Comparison of ENCODE assay signal across 13 cellular contexts in genomic region chrX:23792861-23793553, GRCh38. TPM values are rescaled to one million over a fixed set of nuclear protein-coding genes. Genes with fewer than 3 reads are reported as not detected.
DNase-seq lines count a peak whose midpoint lies in the region; ATAC-seq and TF ChIP-seq lines count a peak whose summit lies in the region.
"Had no signal": no experiment of that assay in that cellular context is flagged by ENCODE, and none has a peak within 500 bp of the region (broad histone marks: within the 10 kb centered on the region; RNA-seq: fewer than 3 reads in every experiment).

No MANE protein-coding gene starts in this region.

- H3K27ac ChIP-seq in aorta (ENCODE audit: low read depth in 1 of 2, low read length in 2 of 2), result no peak overlapping the region
- H3K27ac ChIP-seq in colonic mucosa, result no peak overlapping the region
- H3K27ac ChIP-seq: brain microvascular endothelial cell had no signal

- DNase-seq in Calu3 (no peak), NCI-H128 (lab: John Stamatoyannopoulos, UW; ENCODE audit: unreplicated experiment) (peak; percentile 64), NCI-H524 treated with DMSO at 0.1 percent for 48 hours (lab: John Stamatoyannopoulos, UW) (peak; percentile 81), glutamatergic neuron (peak; percentile 22), cerebellar cortex (ENCODE audit: low spot score) (no peak), aorta (no peak), colonic mucosa (no peak)
- DNase-seq: activated CD4-positive, alpha-beta memory T cell treated with anti-CD3 and anti-CD28 coated beads, Interleukin-2, amount 10 ng/mL, durations not matched to agents 7 days and 5 days; activated effector memory CD4-positive, alpha-beta T cell treated with Interleukin-2 at 50 U/mL for 16 hours; brain microvascular endothelial cell; NCI-H1048; stimulated activated naive CD4-positive, alpha-beta T cell treated with Interleukin-2 at 50 U/mL for 16 hours had no signal

- H3K4me3 Mint-ChIP-seq in Calu3 (ENCODE audit: low read depth, unreplicated experiment) (no peak overlapping the region), glutamatergic neuron (ENCODE audit: unreplicated experiment) (no peak overlapping the region)
- H3K4me3 Mint-ChIP-seq: activated CD4-positive, alpha-beta memory T cell treated with anti-CD3 and anti-CD28 coated beads, Interleukin-2, amount 10 ng/mL, durations not matched to agents 7 days and 5 days had no signal

- WGBS in aorta, 2 donors, result 74 to 78% methylated on average over 6 of the region's 6 CpGs

- H3K9ac ChIP-seq in colonic mucosa (ENCODE audit: low read depth in 2 of 2, low read length in 2 of 2), result no peak overlapping the region

- BruUV-seq in Calu3 (replicated peaks; lab: Mats Ljungman, UMichigan), result no TSS peak

- H3K4me3 ChIP-seq in aorta (ENCODE audit: low read length in 2 of 2), result no peak overlapping the region
- H3K4me3 ChIP-seq in colonic mucosa, result no peak overlapping the region

- TF ChIP-seq CTCF in Calu3 (IDR thresholded peaks at IDR 0.05; ENCODE audit: unreplicated experiment) (no peak), glutamatergic neuron (IDR thresholded peaks at IDR 0.05; ENCODE audit: partially characterized antibody, unreplicated experiment) (no peak), colonic mucosa (IDR thresholded peaks at IDR 0.05) (no peak)

- ATAC-seq in aorta (ENCODE audit: low FRiP score) (no peak), GM18870 (IDR thresholded peaks at IDR 0.05; ENCODE audit: unreplicated experiment) (no peak)

- H3K27ac Mint-ChIP-seq in Calu3 (ENCODE audit: unreplicated experiment), result peak overlapping the region; percentile 15
- H3K27ac Mint-ChIP-seq in glutamatergic neuron (ENCODE audit: unreplicated experiment), result peak overlapping the region; percentile 43
- H3K27ac Mint-ChIP-seq: activated CD4-positive, alpha-beta memory T cell treated with anti-CD3 and anti-CD28 coated beads, Interleukin-2, amount 10 ng/mL, durations not matched to agents 7 days and 5 days had no signal

- no peaks in the 10 kb centered on the region for H3K9me3 Mint-ChIP-seq in Calu3 (ENCODE audit: low read depth, unreplicated experiment)
- peaks cover 1% of the 10 kb centered on the region for H3K9me3 Mint-ChIP-seq in glutamatergic neuron (ENCODE audit: unreplicated experiment)
- H3K9me3 Mint-ChIP-seq: activated CD4-positive, alpha-beta memory T cell treated with anti-CD3 and anti-CD28 coated beads, Interleukin-2, amount 10 ng/mL, durations not matched to agents 7 days and 5 days had no signal

- H3K27me3 ChIP-seq in aorta (ENCODE audit: control insufficient read depth in 1 of 2, insufficient read depth in 2 of 2, low read length in 1 of 2) (no peaks in the 10 kb centered on the region), colonic mucosa (no peaks in the 10 kb centered on the region)
- H3K27me3 ChIP-seq: brain microvascular endothelial cell had no signal

- H3K36me3 Mint-ChIP-seq in Calu3 (ENCODE audit: insufficient read depth, unreplicated experiment) (peaks cover 11% of the 10 kb centered on the region), glutamatergic neuron (ENCODE audit: unreplicated experiment) (no peaks in the 10 kb centered on the region)

- no peaks in the 10 kb centered on the region for H3K9me3 ChIP-seq in aorta (ENCODE audit: control insufficient read depth, low read length)
- H3K9me3 ChIP-seq in colonic mucosa, result no peaks in the 10 kb centered on the region

- H3K4me1 ChIP-seq in aorta (ENCODE audit: control insufficient read depth in 1 of 2, insufficient read depth in 2 of 2, low read length in 2 of 2) (no peaks in the 10 kb centered on the region), colonic mucosa (peaks cover 6% of the 10 kb centered on the region)

- no peaks in the 10 kb centered on the region for H3K36me3 ChIP-seq in aorta (ENCODE audit: control insufficient read depth in 1 of 2, insufficient read depth in 2 of 2, low read length in 1 of 2)
- H3K36me3 ChIP-seq in colonic mucosa, result no peaks in the 10 kb centered on the region
- H3K36me3 ChIP-seq: brain microvascular endothelial cell had no signal

- no peaks in the 10 kb centered on the region for H3K27me3 Mint-ChIP-seq in Calu3 (ENCODE audit: unreplicated experiment)
- no peaks in the 10 kb centered on the region for H3K27me3 Mint-ChIP-seq in glutamatergic neuron (ENCODE audit: unreplicated experiment)
- H3K27me3 Mint-ChIP-seq: activated CD4-positive, alpha-beta memory T cell treated with anti-CD3 and anti-CD28 coated beads, Interleukin-2, amount 10 ng/mL, durations not matched to agents 7 days and 5 days had no signal

- intact Hi-C loops in Calu3 (cut with micrococcal nuclease; ENCODE audit: unreplicated experiment) (no loop called here), aorta (cut with DNase I) (loop anchor here in 1 of 2 donors (10.0 kb wide), 1 partner anchor 682 kb away; no protein-coding TSS in a partner anchor), colonic mucosa (cut with DNase I) (no loop called here)

- peaks cover 15% of the 10 kb centered on the region for H3K4me1 Mint-ChIP-seq in Calu3 (ENCODE audit: low read depth, unreplicated experiment)
- peaks cover 5% of the 10 kb centered on the region for H3K4me1 Mint-ChIP-seq in glutamatergic neuron (ENCODE audit: low read depth, unreplicated experiment)

- CTCF ChIA-PET in Calu3 (lab: Charles Lee), result no interaction called here

RNA-seq across cellular contexts. Expression of gene SAT1, which starts 10.0 kb away (rescaled TPM):
- total RNA-seq in Calu3 (2022) (419 and 426 TPM in 2 replicates), glutamatergic neuron (ENCODE audit: unreplicated experiment) (31.4 TPM), aorta (100 to 1,000 TPM; 269 to 353 TPM), colonic mucosa (100 to 1,000 TPM; 301 to 608 TPM)
- polyA plus RNA-seq in aorta, result 100 to 1,000 TPM; 432 to 481 TPM

RNA-seq across cellular contexts. Expression of gene ACOT9, which starts 49.9 kb away (rescaled TPM):
- 38.1 and 49.6 TPM in 2 replicates for total RNA-seq in Calu3 (2022)
- total RNA-seq in glutamatergic neuron (ENCODE audit: unreplicated experiment), result 20.5 TPM
- 10 to 100 TPM; 59.1 to 69.1 TPM for total RNA-seq in aorta
- 10 to 100 TPM; 21.7 to 62.6 TPM for polyA plus RNA-seq in aorta
- total RNA-seq in colonic mucosa, result 10 to 100 TPM; 23.6 to 26.0 TPM

Comparison
In these comparisons a context has a peak if more than half of its experiments do, and no peak if none do; other contexts are left out.
1. DNase-seq: peak in NCI-H128 (single experiment), NCI-H524 treated with DMSO at 0.1 percent for 48 hours (single experiment) and glutamatergic neuron (single experiment); none in Calu3 (single experiment), cerebellar cortex (single experiment), aorta (0 of 2) and colonic mucosa (single experiment).